17 cellular contexts compared by ENCODE assay signal in genomic region chr16:54063374-54063773, GRCh38.
"Had no signal": no experiment of that assay in that cellular context is flagged by ENCODE, and none has a peak within 500 bp of the region (broad histone marks: within the 10 kb centered on the region; RNA-seq: fewer than 3 reads in every experiment).

No MANE protein-coding gene starts in this region.

- H3K27me3 Mint-ChIP-seq: progenitor cell of endocrine pancreas; stimulated activated naive B cell treated with anti-CD40 and anti-IgM and Interleukin-4, amounts not matched to agents 10 μg/mL and 1 μg/mL and 100 μg/mL, for 72 hours; stimulated activated naive CD8-positive, alpha-beta T cell treated with anti-CD3 and anti-CD28 coated beads, Interleukin-15, amount 100 ng/mL, for 72 hours had no signal

- H3K4me3 ChIP-seq: gastroesophageal sphincter, neural progenitor cell, pancreas, spleen, thoracic aorta, transverse colon had no signal

- H3K27me3 ChIP-seq: gastroesophageal sphincter, neural progenitor cell, pancreas, spleen, transverse colon had no signal

- H2AFZ ChIP-seq: neural progenitor cell had no signal

- H3K4me1 ChIP-seq: spleen had no signal

- H3K36me3 Mint-ChIP-seq: natural killer cell had no signal

- H3K36me3 ChIP-seq: neural progenitor cell, pancreas, spleen, thoracic aorta, transverse colon had no signal

- H3K27ac Mint-ChIP-seq: natural killer cell; neural progenitor cell; stimulated activated naive B cell treated with anti-CD40 and anti-IgM and Interleukin-4, amounts not matched to agents 10 μg/mL and 1 μg/mL and 100 μg/mL, for 72 hours had no signal

- H3K4me2 ChIP-seq: neural progenitor cell had no signal

- H3K9me3 ChIP-seq: gastroesophageal sphincter, pancreas, spleen, thoracic aorta, transverse colon had no signal

- H3K4me3 Mint-ChIP-seq: immature natural killer cell; natural killer cell; neural progenitor cell; stimulated activated naive B cell treated with anti-CD40 and anti-IgM and Interleukin-4, amounts not matched to agents 10 μg/mL and 1 μg/mL and 100 μg/mL, for 72 hours; stimulated activated naive CD8-positive, alpha-beta T cell treated with anti-CD3 and anti-CD28 coated beads, Interleukin-15, amount 100 ng/mL, for 72 hours had no signal

- ATAC-seq: esophagus mucosa; gastroesophageal sphincter; natural killer cell; pancreas; stimulated activated naive B cell treated with anti-CD40 and anti-IgM and Interleukin-4, amounts not matched to agents 10 μg/mL and 1 μg/mL and 100 μg/mL, for 72 hours; stimulated activated naive CD8-positive, alpha-beta T cell treated with anti-CD3 and anti-CD28 coated beads, Interleukin-15, amount 100 ng/mL, for 72 hours had no signal

- H3K27ac ChIP-seq: gastroesophageal sphincter, neural progenitor cell, pancreas, spleen, thoracic aorta, transverse colon had no signal

- H3K9me3 Mint-ChIP-seq: immature natural killer cell; natural killer cell; neural progenitor cell; stimulated activated naive B cell treated with anti-CD40 and anti-IgM and Interleukin-4, amounts not matched to agents 10 μg/mL and 1 μg/mL and 100 μg/mL, for 72 hours; stimulated activated naive CD8-positive, alpha-beta T cell treated with anti-CD3 and anti-CD28 coated beads, Interleukin-15, amount 100 ng/mL, for 72 hours had no signal

- H3K4me1 Mint-ChIP-seq: immature natural killer cell; natural killer cell; stimulated activated naive CD8-positive, alpha-beta T cell treated with anti-CD3 and anti-CD28 coated beads, Interleukin-15, amount 100 ng/mL, for 72 hours had no signal

- H3K9ac ChIP-seq: neural progenitor cell had no signal

- DNase-seq: central memory CD4-positive, alpha-beta T cell; effector memory CD4-positive, alpha-beta T cell; immature natural killer cell; natural killer cell; pancreas; spleen; stimulated activated CD4-positive, alpha-beta T cell treated with anti-CD3 and anti-CD28 coated beads, Interleukin-15, amount 100 ng/mL, for 24 hours; stimulated activated CD4-positive, alpha-beta T cell treated with anti-CD3 and anti-CD28 coated beads, Interleukin-1b, Interleukin-23, amount 100 ng/mL, for 48 hours; stimulated activated CD4-positive, alpha-beta T cell treated with anti-CD3 and anti-CD28 coated beads, Interleukin-4, amount 100 ng/mL, for 24 hours; stimulated activated naive B cell treated with anti-CD40 and anti-IgM and Interleukin-4, amounts not matched to agents 10 μg/mL and 1 μg/mL and 100 μg/mL, for 72 hours; stimulated activated naive CD8-positive, alpha-beta T cell treated with anti-CD3 and anti-CD28 coated beads, Interleukin-15, amount 100 ng/mL, for 72 hours; transverse colon had no signal
